Comparison of ENCODE assay signal across 8 cellular contexts in the genomic region with DNA sequence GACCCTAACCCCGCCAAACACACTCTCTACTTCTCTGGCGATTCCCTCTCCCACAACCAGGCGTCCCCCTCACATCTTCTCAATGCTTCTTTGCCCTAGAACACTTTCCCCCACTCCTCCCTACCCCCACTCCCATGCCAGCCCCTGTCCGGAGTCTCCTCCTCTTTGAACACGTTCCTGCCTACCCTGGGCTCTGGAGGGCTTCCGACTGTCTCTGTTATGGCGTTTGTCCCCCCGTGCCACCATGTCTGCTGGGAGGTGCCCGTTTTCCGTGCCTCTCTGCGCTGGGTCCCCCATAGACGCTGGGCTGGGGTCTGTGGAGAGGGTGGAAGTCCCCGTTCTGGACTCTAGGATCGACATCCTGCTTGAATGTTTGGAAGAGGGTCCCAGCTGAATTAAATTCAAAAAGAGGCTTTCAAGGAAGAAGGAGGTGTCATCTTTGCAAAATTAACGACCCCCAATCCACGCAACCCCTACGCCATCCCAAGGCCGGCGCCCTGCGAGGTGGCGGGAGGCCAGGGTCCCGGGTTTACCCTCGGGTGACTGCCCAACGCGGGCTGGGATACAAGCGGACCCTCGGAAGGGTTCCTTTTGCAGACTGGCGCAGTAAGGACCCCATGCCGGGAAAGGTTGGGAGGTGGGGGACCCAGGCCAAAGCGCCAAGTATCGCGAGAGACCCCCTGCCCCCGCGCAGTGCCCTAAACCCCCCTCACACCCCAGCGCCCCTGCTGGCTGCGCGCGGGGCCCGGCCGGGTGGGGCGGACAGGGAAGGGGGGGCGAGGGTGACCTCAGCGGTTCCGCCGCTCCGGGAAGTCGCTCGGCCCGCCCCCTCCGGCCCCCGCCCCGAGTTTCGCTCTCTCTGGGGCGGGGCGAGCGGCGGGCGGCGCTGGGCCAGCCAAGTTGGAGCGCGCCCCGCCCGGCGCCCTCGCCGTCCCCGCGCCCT. TPM values are rescaled to one million over a fixed set of nuclear protein-coding genes. Genes with fewer than 3 reads are reported as not detected.
DNase-seq lines count a peak whose midpoint lies in the region; ATAC-seq and TF ChIP-seq lines count a peak whose summit lies in the region.

No MANE protein-coding gene starts in this region.

- peak overlapping the region; percentile 86 for H3K9ac ChIP-seq in Loucy (ENCODE audit: low read depth, low read length, poor library complexity, severe bottlenecking)

- H3K4me2 ChIP-seq in Loucy (ENCODE audit: low read depth, low read length, poor library complexity, severe bottlenecking) = peak overlapping the region; percentile 88

- CTCF ChIA-PET in CD8-positive, alpha-beta T cell (lab: Charles Lee) = interaction anchor here (1.6 to 1.8 kb wide), 2 partner anchors 27 to 31 kb away, joined by 8 to 9 read pairs; no protein-coding TSS in a partner anchor

- peak overlapping the region; percentile 48 for H3K4me3 ChIP-seq in CD8-positive, alpha-beta T cell (ENCODE audit: low read depth, low read length)
- H3K4me3 ChIP-seq in Loucy (ENCODE audit: low read length, poor library complexity, severe bottlenecking) = peak overlapping the region; percentile 86
- H3K4me3 ChIP-seq in kidney epithelial cell (ENCODE audit: low read depth, low read length) = peak overlapping the region; percentile 62

- no peaks in the 10 kb centered on the region for H3K36me3 ChIP-seq in CD8-positive, alpha-beta T cell (ENCODE audit: insufficient read depth, low read length)
- no peaks in the 10 kb centered on the region for H3K36me3 ChIP-seq in Loucy (ENCODE audit: insufficient read depth, low read length)
- H3K36me3 ChIP-seq in kidney epithelial cell (ENCODE audit: control insufficient read depth, insufficient read depth, low read length) = no peaks in the 10 kb centered on the region

- POLR2A ChIA-PET in CD8-positive, alpha-beta T cell (lab: Charles Lee) = interaction anchor here (0.8 to 2.6 kb wide), 10 partner anchors 7 to 246 kb away, joined by 3 to 20 read pairs (median 5); a partner anchor contains a TSS

- ATAC-seq in CD8-positive, alpha-beta T cell = peak; percentile 67
- peak; percentile 46 for ATAC-seq in GM21390 (IDR thresholded peaks at IDR 0.05; ENCODE audit: unreplicated experiment)

- H3K27me3 Mint-ChIP-seq in CD8-positive, alpha-beta T cell (ENCODE audit: low read depth) = no peaks in the 10 kb centered on the region

- H3K27ac Mint-ChIP-seq in CD8-positive, alpha-beta T cell = peak overlapping the region; percentile 74

- peaks cover 6% of the 10 kb centered on the region for H4K20me1 ChIP-seq in Loucy (ENCODE audit: insufficient read depth, low read length, poor library complexity, severe bottlenecking)

- DNase-seq in CD8-positive, alpha-beta T cell = peak; percentile 44 to 89 (median 81)
- peak; percentile 74 for DNase-seq in activated CD4-positive, CD25-positive, alpha-beta regulatory T cell treated with anti-CD3 and anti-CD28 coated beads, Interleukin-2, amount 50 U/mL, for 72 hours
- DNase-seq in cerebellar cortex (ENCODE audit: low spot score) (peak; percentile 84), kidney epithelial cell (ENCODE audit: low read depth) (no peak), SHP77 (lab: John Stamatoyannopoulos, UW) (no peak)
- DNase-seq in stimulated activated CD4-positive, alpha-beta T cell treated with anti-CD3 and anti-CD28 coated beads, Interleukin-1b, Interleukin-23, amount 100 ng/mL, for 4 hours (ENCODE audit: low read depth in 2 of 2) = peak; percentile 77 to 81

- H3K4me1 ChIP-seq in CD8-positive, alpha-beta T cell (ENCODE audit: insufficient read depth, low read length) = peaks cover 30% of the 10 kb centered on the region
- peaks cover 35% of the 10 kb centered on the region for H3K4me1 ChIP-seq in Loucy (ENCODE audit: insufficient read depth, low read length, poor library complexity, severe bottlenecking)

- H3K9me3 ChIP-seq in CD8-positive, alpha-beta T cell (ENCODE audit: low read length) = no peaks in the 10 kb centered on the region
- H3K9me3 ChIP-seq in Loucy (ENCODE audit: insufficient read depth, low read depth, low read length) = no peaks in the 10 kb centered on the region

- H3K27me3 ChIP-seq in CD8-positive, alpha-beta T cell (ENCODE audit: insufficient read depth, low read length) = no peaks in the 10 kb centered on the region
- no peaks in the 10 kb centered on the region for H3K27me3 ChIP-seq in Loucy (ENCODE audit: insufficient read depth, low read length, poor library complexity, severe bottlenecking)
- H3K27me3 ChIP-seq in kidney epithelial cell (ENCODE audit: control insufficient read depth, insufficient read depth, low read length) = no peaks in the 10 kb centered on the region

- H3K4me1 Mint-ChIP-seq in CD8-positive, alpha-beta T cell (ENCODE audit: low read depth) = peaks cover 32% of the 10 kb centered on the region

- intact Hi-C loops in CD8-positive, alpha-beta T cell (cut with DNase I, micrococcal nuclease) = loop anchor here (1.0 to 10.0 kb wide), 7 partner anchors 26 to 517 kb away; a partner anchor contains a TSS

- peak overlapping the region; percentile 79 for H3K4me3 Mint-ChIP-seq in CD8-positive, alpha-beta T cell

- H3K27ac ChIP-seq in CD8-positive, alpha-beta T cell (ENCODE audit: low read depth, low read length) = peak overlapping the region; percentile 40

- H3K36me3 Mint-ChIP-seq in CD8-positive, alpha-beta T cell = no peaks in the 10 kb centered on the region

- TF ChIP-seq CTCF in CD8-positive, alpha-beta T cell (IDR thresholded peaks at IDR 0.05) = no peak
- TF ChIP-seq CTCF in Loucy (conservative IDR thresholded peaks at IDR 0.05; ENCODE audit: low read length) = peak; percentile 39
- TF ChIP-seq CTCF in kidney epithelial cell (IDR thresholded peaks at IDR 0.05; ENCODE audit: insufficient read depth, low read length, poor library complexity, severe bottlenecking) = peak; percentile 49

- no peaks in the 10 kb centered on the region for H3K9me2 ChIP-seq in Loucy (replicated peaks; ENCODE audit: low read depth, low read length)

- peak overlapping the region; percentile 97 for H2AFZ ChIP-seq in Loucy (ENCODE audit: low read length)

- H3K9me3 Mint-ChIP-seq in CD8-positive, alpha-beta T cell = no peaks in the 10 kb centered on the region

- H3F3A ChIP-seq in Loucy (ENCODE audit: low read depth) = peaks cover 13% of the 10 kb centered on the region

- H3K79me2 ChIP-seq in Loucy (ENCODE audit: insufficient read depth, low read length) = peaks cover 10% of the 10 kb centered on the region

RNA-seq across cellular contexts. Expression of a gene that starts 1.0 kb away (rescaled TPM):
- total RNA-seq in CD8-positive, alpha-beta T cell = 1 to 10 TPM; 2.0 to 2.3 TPM
- total RNA-seq in kidney epithelial cell = 8.4 and 13.8 TPM in 2 replicates

RNA-seq across cellular contexts. Expression of a gene that starts 4.4 kb away (rescaled TPM):
- 10 to 100 TPM; 65.7 to 67.7 TPM for total RNA-seq in CD8-positive, alpha-beta T cell
- 144 and 159 TPM in 2 replicates for total RNA-seq in kidney epithelial cell

RNA-seq across cellular contexts. Expression of a gene that starts 47.0 kb away (rescaled TPM):
- total RNA-seq in CD8-positive, alpha-beta T cell = 100 to 1,000 TPM; 104 to 115 TPM
- 222 and 235 TPM in 2 replicates for total RNA-seq in kidney epithelial cell

Comparison
In these comparisons a context has a peak if more than half of its experiments do, and no peak if none do; other contexts are left out.
1. DNase-seq: peak in CD8-positive, alpha-beta T cell (7 of 7), activated CD4-positive, CD25-positive, alpha-beta regulatory T cell treated with anti-CD3 and anti-CD28 coated beads, Interleukin-2, amount 50 U/mL, for 72 hours (single experiment), cerebellar cortex (single experiment) and stimulated activated CD4-positive, alpha-beta T cell treated with anti-CD3 and anti-CD28 coated beads, Interleukin-1b, Interleukin-23, amount 100 ng/mL, for 4 hours (2 of 2); none in kidney epithelial cell (single experiment) and SHP77 (0 of 2).
2. Peak in every context shown above with its lines, with median percentiles within 50 percentile points of each other: H3K4me3 ChIP-seq.